In genomic region chr5:151448038-151448985, GRCh38 we compare ENCODE assay signal across 8 cellular contexts. TPM values are rescaled to one million over a fixed set of nuclear protein-coding genes. Genes with fewer than 3 reads are reported as not detected.
DNase-seq lines count a peak whose midpoint lies in the region; ATAC-seq and TF ChIP-seq lines count a peak whose summit lies in the region.

No MANE protein-coding gene starts in this region.

- DNase-seq in EH (ENCODE audit: low read depth) (peak; percentile 17), H7 (peak; percentile 58), NCI-H460 (ENCODE audit: extremely low read depth, low read depth) (peak; percentile 11), glutamatergic neuron (no peak), kidney glomerular epithelial cell (lab: John Stamatoyannopoulos, UW) (no peak)
- DNase-seq in activated T-helper 2 cell treated with anti-CD3 and anti-CD28 coated beads, Interferon-gamma antibody, Interleukin-2, Interleukin-4, amounts not matched to agents 10 μg/mL and 5 μg/mL and 100 μg/mL, durations not matched to agents 14 hours and 24 hours and 36 hours (ENCODE audit: low spot score), result peak; percentile 16

- no peak for TF ChIP-seq CTCF in glutamatergic neuron (IDR thresholded peaks at IDR 0.05; ENCODE audit: partially characterized antibody, unreplicated experiment)
- TF ChIP-seq CTCF in parathyroid adenoma (IDR thresholded peaks at IDR 0.05), result no peak

- H2AFZ ChIP-seq in parathyroid adenoma, result peak overlapping the region; percentile 52

- H3K79me2 ChIP-seq in parathyroid adenoma, result peaks cover 25% of the 10 kb centered on the region

- peak overlapping the region; percentile 94 for H3K27ac ChIP-seq in parathyroid adenoma

- peak overlapping the region; percentile 67 for H3K4me2 ChIP-seq in parathyroid adenoma (ENCODE audit: low read length)

- intact Hi-C loops in activated T-helper 2 cell treated with anti-CD3 and anti-CD28 coated beads, Interferon-gamma antibody, Interleukin-2, Interleukin-4, amounts not matched to agents 10 μg/mL and 5 μg/mL and 100 μg/mL, durations not matched to agents 14 hours and 24 hours and 36 hours (cut with micrococcal nuclease), result loop anchor here (5.0 kb wide), 1 partner anchor 299 kb away; no protein-coding TSS in a partner anchor

- no peaks in the 10 kb centered on the region for H3K36me3 ChIP-seq in H7 (replicated peaks; ENCODE audit: control insufficient read depth, insufficient read depth, low read length)
- no peaks in the 10 kb centered on the region for H3K36me3 ChIP-seq in parathyroid adenoma (ENCODE audit: control insufficient read depth, insufficient read depth, low read length)

- no peaks in the 10 kb centered on the region for H3K9me3 ChIP-seq in parathyroid adenoma (ENCODE audit: control insufficient read depth, low read length)

- peaks cover 32% of the 10 kb centered on the region for H3K27me3 Mint-ChIP-seq in activated T-helper 2 cell treated with anti-CD3 and anti-CD28 coated beads, Interferon-gamma antibody, Interleukin-2, Interleukin-4, amounts not matched to agents 10 μg/mL and 5 μg/mL and 100 μg/mL, durations not matched to agents 14 hours and 24 hours and 36 hours (ENCODE audit: low read depth)
- peaks cover 31% of the 10 kb centered on the region for H3K27me3 Mint-ChIP-seq in glutamatergic neuron (ENCODE audit: unreplicated experiment)

- H3K4me3 ChIP-seq in H7 (ENCODE audit: insufficient read depth, low read depth, low read length), result peak overlapping the region; percentile 67
- H3K4me3 ChIP-seq in parathyroid adenoma (ENCODE audit: low read depth, low read length), result peak overlapping the region; percentile 95

- H3K9ac ChIP-seq in parathyroid adenoma, result peak overlapping the region; percentile 81

- H3K36me3 Mint-ChIP-seq in activated T-helper 2 cell treated with anti-CD3 and anti-CD28 coated beads, Interferon-gamma antibody, Interleukin-2, Interleukin-4, amounts not matched to agents 10 μg/mL and 5 μg/mL and 100 μg/mL, durations not matched to agents 14 hours and 24 hours and 36 hours (ENCODE audit: low read depth), result no peaks in the 10 kb centered on the region
- H3K36me3 Mint-ChIP-seq in glutamatergic neuron (ENCODE audit: unreplicated experiment), result peaks cover 8% of the 10 kb centered on the region

- H3K4me1 ChIP-seq in parathyroid adenoma, result peaks cover 23% of the 10 kb centered on the region

- peak overlapping the region; percentile 83 for H3K27ac Mint-ChIP-seq in activated T-helper 2 cell treated with anti-CD3 and anti-CD28 coated beads, Interferon-gamma antibody, Interleukin-2, Interleukin-4, amounts not matched to agents 10 μg/mL and 5 μg/mL and 100 μg/mL, durations not matched to agents 14 hours and 24 hours and 36 hours
- peak overlapping the region; percentile 99 for H3K27ac Mint-ChIP-seq in glutamatergic neuron (ENCODE audit: unreplicated experiment)

- H3K4me1 Mint-ChIP-seq in activated T-helper 2 cell treated with anti-CD3 and anti-CD28 coated beads, Interferon-gamma antibody, Interleukin-2, Interleukin-4, amounts not matched to agents 10 μg/mL and 5 μg/mL and 100 μg/mL, durations not matched to agents 14 hours and 24 hours and 36 hours (ENCODE audit: low read depth), result peaks cover 29% of the 10 kb centered on the region
- peaks cover 34% of the 10 kb centered on the region for H3K4me1 Mint-ChIP-seq in glutamatergic neuron (ENCODE audit: low read depth, unreplicated experiment)

- no peak for ATAC-seq in HG03565 (IDR thresholded peaks at IDR 0.05; ENCODE audit: unreplicated experiment)

- H3K4me3 Mint-ChIP-seq in activated T-helper 2 cell treated with anti-CD3 and anti-CD28 coated beads, Interferon-gamma antibody, Interleukin-2, Interleukin-4, amounts not matched to agents 10 μg/mL and 5 μg/mL and 100 μg/mL, durations not matched to agents 14 hours and 24 hours and 36 hours (ENCODE audit: low read depth), result peak overlapping the region; percentile 85
- peak overlapping the region; percentile 98 for H3K4me3 Mint-ChIP-seq in glutamatergic neuron (ENCODE audit: unreplicated experiment)

- no peaks in the 10 kb centered on the region for H3K9me3 Mint-ChIP-seq in activated T-helper 2 cell treated with anti-CD3 and anti-CD28 coated beads, Interferon-gamma antibody, Interleukin-2, Interleukin-4, amounts not matched to agents 10 μg/mL and 5 μg/mL and 100 μg/mL, durations not matched to agents 14 hours and 24 hours and 36 hours
- peaks cover 23% of the 10 kb centered on the region for H3K9me3 Mint-ChIP-seq in glutamatergic neuron (ENCODE audit: unreplicated experiment)

- H3K27me3 ChIP-seq in H7 (ENCODE audit: control insufficient read depth, insufficient read depth, low read length) (no peaks in the 10 kb centered on the region), parathyroid adenoma (ENCODE audit: control insufficient read depth, insufficient read depth, low read length) (no peaks in the 10 kb centered on the region)

RNA-seq across cellular contexts. Expression of gene SLC36A1, which starts 0.9 kb away (rescaled TPM):
- 6.7 and 7.1 TPM in 2 replicates for total RNA-seq in H7 (2014; rRNA removed; shearing (Covaris generic))
- total RNA-seq in NCI-H460 (2014; rRNA removed; shearing (Covaris generic)), result 9.3 and 9.6 TPM in 2 replicates
- 9.0 and 23.8 TPM in 2 replicates for polyA plus RNA-seq in NCI-H460 (2014; cell fraction: nucleus; rRNA removed)
- 6.0 and 6.2 TPM in 2 replicates for total RNA-seq in activated T-helper 2 cell treated with anti-CD3 and anti-CD28 coated beads, Interferon-gamma antibody, Interleukin-2, Interleukin-4, amounts not matched to agents 10 μg/mL and 5 μg/mL and 100 μg/mL, durations not matched to agents 14 hours and 24 hours and 36 hours
- 117 TPM for total RNA-seq in glutamatergic neuron (ENCODE audit: unreplicated experiment)

Comparison
In these comparisons a context has a peak if more than half of its experiments do, and no peak if none do; other contexts are left out.
1. DNase-seq: peak in EH (single experiment), H7 (single experiment), NCI-H460 (single experiment) and activated T-helper 2 cell treated with anti-CD3 and anti-CD28 coated beads, Interferon-gamma antibody, Interleukin-2, Interleukin-4, amounts not matched to agents 10 μg/mL and 5 μg/mL and 100 μg/mL, durations not matched to agents 14 hours and 24 hours and 36 hours (single experiment); none in glutamatergic neuron (single experiment) and kidney glomerular epithelial cell (single experiment).
2. RNA of gene SLC36A1, which starts 0.9 kb away (total RNA-seq): 117 TPM in glutamatergic neuron (single experiment); 9.3 to 9.6 TPM in NCI-H460, 6.7 to 7.1 TPM in H7 and 6.0 to 6.2 TPM in activated T-helper 2 cell treated with anti-CD3 and anti-CD28 coated beads, Interferon-gamma antibody, Interleukin-2, Interleukin-4, amounts not matched to agents 10 μg/mL and 5 μg/mL and 100 μg/mL, durations not matched to agents 14 hours and 24 hours and 36 hours; every median in the first group is over 10 times any median in the second.